ENCODE assay signal across 9 cellular contexts in the genomic region with DNA sequence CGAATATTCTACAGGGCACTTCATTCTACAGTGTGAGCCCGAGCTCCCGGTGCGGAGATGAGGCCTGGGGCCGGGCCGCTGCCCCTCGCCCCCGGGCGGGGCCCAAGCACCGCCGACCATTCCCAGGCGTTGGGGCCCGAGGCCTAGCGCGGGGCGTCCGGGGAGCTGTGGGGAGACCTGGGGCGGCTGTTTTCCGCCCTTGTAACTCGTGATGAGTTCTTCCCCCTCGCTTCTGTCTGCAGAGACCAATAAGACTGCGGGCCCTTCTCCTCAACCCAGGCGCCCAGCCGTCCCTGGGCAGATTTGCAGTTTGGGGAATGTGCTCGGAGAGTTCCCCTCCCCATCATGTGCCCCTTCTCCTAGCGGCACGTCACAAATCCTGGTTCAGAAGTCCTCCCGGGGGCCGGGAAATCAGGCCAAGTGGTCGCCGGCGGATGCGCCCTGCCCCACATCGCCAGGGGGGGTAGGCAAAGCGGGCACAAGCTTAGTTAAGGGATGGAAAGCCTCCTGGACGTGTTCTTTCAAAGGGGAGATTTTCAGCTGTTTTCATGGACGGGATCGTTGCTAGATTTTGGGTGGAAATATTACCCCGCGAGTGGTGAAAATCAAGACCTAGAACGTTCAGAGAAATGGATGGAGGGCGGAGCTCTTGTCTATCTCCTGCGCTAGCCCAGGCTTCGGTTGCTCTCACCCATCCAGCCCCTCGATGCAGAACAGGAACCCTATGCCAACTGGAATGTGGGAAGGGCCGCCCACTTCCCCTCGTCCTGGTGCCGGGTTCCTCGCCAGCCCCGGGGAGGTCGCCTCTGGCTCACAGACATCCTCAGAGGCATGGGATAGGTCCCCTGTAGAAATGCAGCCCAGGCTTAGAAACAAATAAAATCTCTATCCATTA. TPM values are rescaled to one million over a fixed set of nuclear protein-coding genes. Genes with fewer than 3 reads are reported as not detected.
A peak's percentile ranks its signal among the peaks of the same experiment; 100 is the strongest.
DNase-seq lines count a peak whose midpoint lies in the region; ATAC-seq and TF ChIP-seq lines count a peak whose summit lies in the region.
"Had no signal": no experiment of that assay in that cellular context is flagged by ENCODE, and none has a peak within 500 bp of the region (broad histone marks: within the 10 kb centered on the region; RNA-seq: fewer than 3 reads in every experiment).

No MANE protein-coding gene starts in this region.

- H3K4me3 ChIP-seq in mammary epithelial cell (replicated peaks in 1 of 3; ENCODE audit: insufficient read depth in 1 of 3, low read depth in 2 of 3, low read length in 3 of 3) = peak overlapping the region; percentile 38 to 47 (median 39)
- peak overlapping the region; percentile 78 to 89 (median 86) for H3K4me3 ChIP-seq in skeletal muscle tissue (ENCODE audit: low read length in 3 of 3)

- H3K36me3 Mint-ChIP-seq in CD4-positive, alpha-beta T cell (ENCODE audit: low read depth) = peaks cover 22% of the 10 kb centered on the region
- no peaks in the 10 kb centered on the region for H3K36me3 Mint-ChIP-seq in T-helper 1 cell treated with Interleukin-12 subunit alpha and Interleukin-12 subunit beta and Interleukin-4 antibody, amounts not matched to agents 30 μg/mL and 1 μg/mL, for 36 hours (ENCODE audit: low read depth)

- peaks cover 7% of the 10 kb centered on the region for H3K27me3 Mint-ChIP-seq in CD4-positive, alpha-beta T cell
- H3K27me3 Mint-ChIP-seq in T-helper 1 cell treated with Interleukin-12 subunit alpha and Interleukin-12 subunit beta and Interleukin-4 antibody, amounts not matched to agents 30 μg/mL and 1 μg/mL, for 36 hours (ENCODE audit: low read depth) = peaks cover 5% of the 10 kb centered on the region

- H3K36me3 ChIP-seq in mammary epithelial cell (ENCODE audit: insufficient read depth, low read length) (no peaks in the 10 kb centered on the region), skeletal muscle tissue (ENCODE audit: control insufficient read depth in 3 of 3, insufficient read depth in 3 of 3, low read length in 3 of 3) (no peaks in the 10 kb centered on the region)

- in situ Hi-C loops in mammary epithelial cell (cut with MboI; ENCODE audit: low sequenced_read_pairs in 2 of 2) = no loop called here

- peaks cover 16% of the 10 kb centered on the region for H3K4me1 ChIP-seq in mammary epithelial cell (ENCODE audit: insufficient read depth, low read length)
- H3K4me1 ChIP-seq in skeletal muscle tissue (ENCODE audit: control insufficient read depth in 3 of 3, insufficient read depth in 3 of 3, low read length in 3 of 3) = peaks cover 5 to 19% (median 15%) of the 10 kb centered on the region in 3 donors

- POLR2A ChIA-PET in CD4-positive, alpha-beta T cell (lab: Charles Lee) = interaction anchor here (0.7 to 3.2 kb wide), 38 partner anchors 8 to 1551 kb away, joined by 3 to 44 read pairs (median 6); a partner anchor contains a TSS

- peaks cover 30% of the 10 kb centered on the region for H3K4me1 Mint-ChIP-seq in CD4-positive, alpha-beta T cell (ENCODE audit: low read depth)
- peaks cover 21% of the 10 kb centered on the region for H3K4me1 Mint-ChIP-seq in T-helper 1 cell treated with Interleukin-12 subunit alpha and Interleukin-12 subunit beta and Interleukin-4 antibody, amounts not matched to agents 30 μg/mL and 1 μg/mL, for 36 hours (ENCODE audit: low read depth)

- no peak for TF ChIP-seq CTCF in CD4-positive, alpha-beta T cell (IDR thresholded peaks at IDR 0.05)
- no peak for TF ChIP-seq CTCF in mammary epithelial cell (conservative IDR thresholded peaks at IDR 0.05 in 1 of 2, IDR thresholded peaks at IDR 0.05 in 1 of 2; ENCODE audit: extremely low read depth in 1 of 2, insufficient read depth in 1 of 2, low read depth in 1 of 2, low read length in 2 of 2)

- CTCF ChIA-PET in CD4-positive, alpha-beta T cell (lab: Charles Lee) = interaction anchor here (1.4 kb wide), 1 partner anchor 17 kb away, joined by 5 read pairs; no protein-coding TSS in a partner anchor
- CTCF ChIA-PET in mammary epithelial cell (lab: Charles Lee; ENCODE audit: low non-redundant PET) = interaction anchor here (0.6 kb wide), 1 partner anchor 415 kb away, joined by 3 read pairs; a partner anchor contains a TSS

- BruUV-seq in mammary epithelial cell (replicated peaks; lab: Mats Ljungman, UMichigan) = no TSS peak

- peak overlapping the region; percentile 98 for H3K4me3 Mint-ChIP-seq in CD4-positive, alpha-beta T cell
- H3K4me3 Mint-ChIP-seq in T-helper 1 cell treated with Interleukin-12 subunit alpha and Interleukin-12 subunit beta and Interleukin-4 antibody, amounts not matched to agents 30 μg/mL and 1 μg/mL, for 36 hours = peak overlapping the region; percentile 95

- no peaks in the 10 kb centered on the region for H3K9me3 ChIP-seq in CD4-positive, alpha-beta T cell (ENCODE audit: control insufficient read depth, low read length)
- H3K9me3 ChIP-seq in mammary epithelial cell (replicated peaks; ENCODE audit: insufficient read depth, low read length) = no peaks in the 10 kb centered on the region
- H3K9me3 ChIP-seq in skeletal muscle tissue (ENCODE audit: control insufficient read depth in 3 of 3, low read length in 3 of 3) = no peaks in the 10 kb centered on the region

- H3K27ac Mint-ChIP-seq in CD4-positive, alpha-beta T cell = peak overlapping the region; percentile 100
- peak overlapping the region; percentile 100 for H3K27ac Mint-ChIP-seq in T-helper 1 cell treated with Interleukin-12 subunit alpha and Interleukin-12 subunit beta and Interleukin-4 antibody, amounts not matched to agents 30 μg/mL and 1 μg/mL, for 36 hours

- dilution Hi-C loops in mammary epithelial cell (cut with HindIII; ENCODE audit: low sequenced_read_pairs) = no loop called here

- intact Hi-C loops in CD4-positive, alpha-beta T cell (cut with DNase I, micrococcal nuclease) = loop anchor here (5.0 to 10.0 kb wide), 4 partner anchors 316 to 1184 kb away; a partner anchor contains a TSS
- intact Hi-C loops in mammary epithelial cell (cut with micrococcal nuclease) = loop anchor here (5.0 kb wide), 1 partner anchor 314 kb away; no protein-coding TSS in a partner anchor

- 12% methylated on average over 33 of the region's 51 CpGs for WGBS in mammary epithelial cell (ENCODE audit: low coverage, missing lambda C conversion rate)

- no peaks in the 10 kb centered on the region for H4K20me1 ChIP-seq in mammary epithelial cell (ENCODE audit: insufficient read depth, low read length)

- H3K4me2 ChIP-seq in mammary epithelial cell (ENCODE audit: insufficient read depth, low read depth, low read length) = peak overlapping the region; percentile 86

- no peaks in the 10 kb centered on the region for H3K27me3 ChIP-seq in CD4-positive, alpha-beta T cell (ENCODE audit: control insufficient read depth, insufficient read depth, low read length)
- H3K27me3 ChIP-seq in mammary epithelial cell (ENCODE audit: insufficient read depth, low read length) (no peaks in the 10 kb centered on the region), skeletal muscle tissue (ENCODE audit: control insufficient read depth in 3 of 3, insufficient read depth in 3 of 3, low read length in 3 of 3) (no peaks in the 10 kb centered on the region)

- H2AFZ ChIP-seq in mammary epithelial cell (ENCODE audit: low read depth, low read length) = peak overlapping the region; percentile 96

- peak in 9 of 10 experiments; percentile 27 to 59 (median 35) for DNase-seq in CD4-positive, alpha-beta T cell
- DNase-seq in mammary epithelial cell (no peak), iPS-NIHi11 (ENCODE audit: low spot score) (peak; percentile 69), NOMO-1 treated with dmso at 0.1 percent for 144 hours (lab: John Stamatoyannopoulos, UW; ENCODE audit: unreplicated experiment) (no peak)

- H3K27ac ChIP-seq in CD4-positive, alpha-beta T cell (ENCODE audit: low read depth, low read length) = peak overlapping the region; percentile 93
- peak overlapping the region; percentile 87 for H3K27ac ChIP-seq in mammary epithelial cell (ENCODE audit: insufficient read depth, low read depth, low read length)
- H3K27ac ChIP-seq in skeletal muscle tissue (ENCODE audit: low read depth, low read length) = peak overlapping the region; percentile 98

- H3K79me2 ChIP-seq in mammary epithelial cell (ENCODE audit: insufficient read depth, low read length) = no peaks in the 10 kb centered on the region

- H3K9ac ChIP-seq in mammary epithelial cell (ENCODE audit: insufficient read depth, low read length) = no peak overlapping the region
- H3K9ac ChIP-seq in skeletal muscle tissue (ENCODE audit: low read depth in 1 of 3, low read length in 3 of 3) = peak overlapping the region; percentile 93 to 99 (median 95)

- ATAC-seq in CD4-positive, alpha-beta T cell (ENCODE audit: poor library complexity) = peak; percentile 10
- ATAC-seq in GM19324 (IDR thresholded peaks at IDR 0.05; ENCODE audit: low FRiP score, unreplicated experiment) (peak; percentile 1), HG03520 (IDR thresholded peaks at IDR 0.05; ENCODE audit: unreplicated experiment) (peak; percentile 2)

- no peaks in the 10 kb centered on the region for H3K9me3 Mint-ChIP-seq in CD4-positive, alpha-beta T cell
- peaks cover 5% of the 10 kb centered on the region for H3K9me3 Mint-ChIP-seq in T-helper 1 cell treated with Interleukin-12 subunit alpha and Interleukin-12 subunit beta and Interleukin-4 antibody, amounts not matched to agents 30 μg/mL and 1 μg/mL, for 36 hours

RNA-seq across cellular contexts. Expression of a gene that starts 18.8 kb away (rescaled TPM):
- not detected for total RNA-seq in CD4-positive, alpha-beta T cell
- under 1 TPM in 1 of 2 donors, not detected in 1; 0.67 TPM for total RNA-seq in mammary epithelial cell
- polyA plus RNA-seq in mammary epithelial cell = not detected
- not detected for polyA minus RNA-seq in mammary epithelial cell
- 4.2 TPM for total RNA-seq in skeletal muscle tissue

RNA-seq across cellular contexts. Expression of a gene that starts 47.3 kb away (rescaled TPM):
- total RNA-seq in CD4-positive, alpha-beta T cell = not detected
- total RNA-seq in mammary epithelial cell (under 1 TPM in 1 of 2 donors, not detected in 1; 0.17 TPM), skeletal muscle tissue (under 0.01 TPM)
- polyA plus RNA-seq in mammary epithelial cell = not detected
- polyA minus RNA-seq in mammary epithelial cell = not detected
- total RNA-seq: activated CD8-positive, alpha-beta memory T cell treated with anti-CD3 and anti-CD28 coated beads for 36 hours had no signal

Comparison
In these comparisons a context has a peak if more than half of its experiments do, and no peak if none do; other contexts are left out.
1. DNase-seq: peak in CD4-positive, alpha-beta T cell (9 of 10) and iPS-NIHi11 (single experiment); none in mammary epithelial cell (single experiment) and NOMO-1 treated with dmso at 0.1 percent for 144 hours (single experiment).
2. Peak in every context shown above with its lines, with median percentiles within 50 percentile points of each other: ATAC-seq and H3K27ac ChIP-seq.